In genomic region chr3:179147571-179148445, GRCh38 we compare ENCODE assay signal across 1 cellular context.
TF ChIP-seq lines count a peak whose summit lies in the region.

TSS of gene PIK3CA (plus strand) at chr3:179148357. CDS start at chr3:179198826, 50,469 bp downstream.

TF ChIP-seq in H1, 55 proteins besides CTCF, POLR2A, EP300 and RAD21 (continued from another document):
- TF ChIP-seq POLR2AphosphoS5 (IDR thresholded peaks at IDR 0.05; ENCODE audit: low read depth, low read length) = no peak; the same call in 1 of the 2 replicates
- TF ChIP-seq KDM1A (IDR thresholded peaks at IDR 0.05; ENCODE audit: borderline replicate concordance, low read length) = no peak
- TF ChIP-seq ASH2L (IDR thresholded peaks at IDR 0.05; ENCODE audit: low read length) = peak; percentile 15
- no peak for TF ChIP-seq BRCA1 (IDR thresholded peaks at IDR 0.05; ENCODE audit: low read depth, low read length)
- TF ChIP-seq HDAC2 (IDR thresholded peaks at IDR 0.05; ENCODE audit: borderline replicate concordance in 1 of 2, low read depth in 2 of 2, low read length in 2 of 2) = peak in 1 of 2 experiments; percentile 96; a peak in 2 of 4 replicates
- no peak for TF ChIP-seq CBX8 (IDR thresholded peaks at IDR 0.05; ENCODE audit: borderline replicate concordance, low read depth, low read length)
- peak; percentile 99 for TF ChIP-seq SAP30 (IDR thresholded peaks at IDR 0.05; ENCODE audit: insufficient read depth, insufficient replicate concordance, low read length)
- no peak for TF ChIP-seq USF2 (IDR thresholded peaks at IDR 0.05; ENCODE audit: low read length)
- no peak for TF ChIP-seq POU5F1 (IDR thresholded peaks at IDR 0.05; ENCODE audit: low read depth, low read length)
- peak; percentile 83; the same call in 1 of the 2 replicates for TF ChIP-seq GABPA (IDR thresholded peaks at IDR 0.05; ENCODE audit: borderline replicate concordance, insufficient read depth, low read length)
- no peak for TF ChIP-seq TEAD4 (IDR thresholded peaks at IDR 0.05; ENCODE audit: low read depth, low read length)
- peak; percentile 37 for TF ChIP-seq NRF1 (IDR thresholded peaks at IDR 0.05; ENCODE audit: low read depth, low read length)
- peak; percentile 51 for TF ChIP-seq TAF1 (IDR thresholded peaks at IDR 0.05; ENCODE audit: low read depth, low read length)
- 0 out of 2 replicates have a peak, but pooled peaks have one; percentile 47 for TF ChIP-seq CHD2 (IDR thresholded peaks at IDR 0.05; ENCODE audit: low read length)
- peak; percentile 61 for TF ChIP-seq CREB1 (IDR thresholded peaks at IDR 0.05)
- peak; percentile 90 to 92 for TF ChIP-seq SIN3A (conservative IDR thresholded peaks at IDR 0.05 in 1 of 2, IDR thresholded peaks at IDR 0.05 in 1 of 2; ENCODE audit: low read depth in 1 of 2, low read length in 2 of 2)
- TF ChIP-seq KDM4A (IDR thresholded peaks at IDR 0.05; ENCODE audit: low read depth, low read length, severe bottlenecking) = no peak
